7 cellular contexts compared by ENCODE assay signal in the genomic region with DNA sequence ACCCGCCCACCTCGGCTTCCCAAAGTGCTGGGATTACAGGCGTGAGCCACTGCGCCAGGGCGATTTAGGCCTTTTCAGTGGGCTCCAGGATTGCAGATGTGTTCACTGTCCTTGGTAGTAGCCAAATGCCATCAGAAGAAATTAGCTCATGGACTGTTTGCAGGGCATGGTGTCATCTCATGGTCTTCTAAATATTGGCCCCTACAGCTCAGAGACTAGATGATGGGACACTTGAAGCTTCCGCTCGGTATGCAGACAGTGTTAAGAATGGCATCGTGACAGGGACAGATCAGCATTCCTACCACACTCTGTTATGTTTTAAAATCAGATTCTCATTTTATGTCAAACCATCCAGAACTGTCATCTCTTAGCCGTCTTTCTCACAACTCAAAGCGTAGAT.
"Had no signal": no experiment of that assay in that cellular context is flagged by ENCODE, and none has a peak within 500 bp of the region (broad histone marks: within the 10 kb centered on the region; RNA-seq: fewer than 3 reads in every experiment).

No MANE protein-coding gene starts in this region.

- H3K27ac ChIP-seq: GM23248 had no signal

- H3K4me3 Mint-ChIP-seq: HFFc6 had no signal

- H3K27ac Mint-ChIP-seq: HFFc6 had no signal

- H3K4me3 ChIP-seq: GM23248, HAP-1 had no signal

- H3K36me3 ChIP-seq: HAP-1 had no signal

- ATAC-seq: HCT116 had no signal

- DNase-seq: GM23248, GOT3, H7, HFFc6, IMR-90 had no signal

- H3K4me1 ChIP-seq: HAP-1 had no signal

- H3K9me3 ChIP-seq: HAP-1 had no signal
